ENCODE assay signal across 8 cellular contexts in genomic region chr10:52232561-52233350, GRCh38.
DNase-seq lines count a peak whose midpoint lies in the region; ATAC-seq, FAIRE-seq and TF ChIP-seq lines count a peak whose summit lies in the region.

No MANE protein-coding gene starts in this region.

- H3K27me3 ChIP-seq in H1 (replicated peaks in 1 of 4; ENCODE audit: control insufficient read depth in 3 of 4, extremely low read depth in 1 of 4, insufficient read depth in 3 of 4, low read length in 3 of 4) = no peaks in the 10 kb centered on the region
- no peaks in the 10 kb centered on the region for H3K27me3 ChIP-seq in parathyroid adenoma (ENCODE audit: control insufficient read depth, insufficient read depth, low read length)
- H3K27me3 ChIP-seq in uterus = no peaks in the 10 kb centered on the region

- H3K18ac ChIP-seq in H1 (ENCODE audit: extremely low read depth, low read length) = no peak overlapping the region

- peak overlapping the region in 3 of 4 experiments; percentile 26 to 43 (median 35); a peak in 4 of 8 replicates for H3K4me3 ChIP-seq in H1 (ENCODE audit: extremely low read depth in 1 of 4, insufficient read depth in 2 of 4, low read depth in 3 of 4, low read length in 4 of 4)
- H3K4me3 ChIP-seq in parathyroid adenoma (ENCODE audit: low read depth, low read length) = no peak overlapping the region
- no peak overlapping the region for H3K4me3 ChIP-seq in uterus

- H3K27ac ChIP-seq in H1 (ENCODE audit: low read depth, low read length) (no peak overlapping the region), parathyroid adenoma (no peak overlapping the region), uterus (no peak overlapping the region)

- no peak for FAIRE-seq in H1 (lab: Jason Lieb, UNC)

- 0 out of 2 replicates have a peak overlapping the region, but pooled peaks have one; percentile 40 for H2BK12ac ChIP-seq in H1 (ENCODE audit: low read depth, low read length)

- no peak overlapping the region for H2BK5ac ChIP-seq in H1 (ENCODE audit: low read depth, low read length)

- H3K36me3 Mint-ChIP-seq in activated naive CD4-positive, alpha-beta T cell treated with anti-CD3 and anti-CD28 coated beads, Interleukin-2, amount 50 U/mL, for 72 hours = peaks cover 6 to 7% of the 10 kb centered on the region in 2 donors

- H3K36me3 ChIP-seq in H1 (ENCODE audit: control insufficient read depth in 2 of 4, insufficient read depth in 4 of 4, low read length in 3 of 4) (no peaks in the 10 kb centered on the region), parathyroid adenoma (ENCODE audit: control insufficient read depth, insufficient read depth, low read length) (no peaks in the 10 kb centered on the region), uterus (no peaks in the 10 kb centered on the region)

- no peak overlapping the region for H3K23ac ChIP-seq in H1 (ENCODE audit: insufficient read length)

- H2BK20ac ChIP-seq in H1 (ENCODE audit: low read length) = no peak overlapping the region

- peak; percentile 100 for ATAC-seq in GM21723 (IDR thresholded peaks at IDR 0.05; ENCODE audit: unreplicated experiment)
- no peak for ATAC-seq in activated naive CD4-positive, alpha-beta T cell treated with anti-CD3 and anti-CD28 coated beads, Interleukin-2, amount 50 U/mL, for 72 hours

- H2AK5ac ChIP-seq in H1 (ENCODE audit: low read depth, low read length) = no peak overlapping the region

- peak overlapping the region; percentile 51; the same call in 1 of the 2 replicates for H4K8ac ChIP-seq in H1 (ENCODE audit: extremely low read depth, insufficient read depth, low read length)

- in situ Hi-C loops in KBM-7 (cut with MboI; ENCODE audit: low pct_unique_long_range_greater_than_20kb, low sequenced_read_pairs) = no loop called here

- 0 out of 2 replicates have a peak, but pooled peaks cover 2% of the 10 kb centered on the region for H3K23me2 ChIP-seq in H1 (ENCODE audit: low read depth, low read length)

- peaks cover 0 to 4% of the 10 kb centered on the region in 2 donors for H3K9me3 Mint-ChIP-seq in activated naive CD4-positive, alpha-beta T cell treated with anti-CD3 and anti-CD28 coated beads, Interleukin-2, amount 50 U/mL, for 72 hours

- no peak overlapping the region for H3K27ac Mint-ChIP-seq in activated naive CD4-positive, alpha-beta T cell treated with anti-CD3 and anti-CD28 coated beads, Interleukin-2, amount 50 U/mL, for 72 hours

- H2BK120ac ChIP-seq in H1 (replicated peaks; ENCODE audit: low read depth, low read length) = no peak overlapping the region

- no peak for TF ChIP-seq RAD21 in H1 (IDR thresholded peaks at IDR 0.05 in 1 of 2, conservative IDR thresholded peaks at IDR 0.05 in 1 of 2; ENCODE audit: low read depth in 2 of 2, low read length in 2 of 2)

- H3K9ac ChIP-seq in H1 (replicated peaks in 1 of 4; ENCODE audit: extremely low read depth in 1 of 4, low read depth in 3 of 4, low read length in 3 of 4) = no peak overlapping the region; a peak in 1 of 7 replicates
- no peak overlapping the region for H3K9ac ChIP-seq in parathyroid adenoma

- H3K56ac ChIP-seq in H1 (replicated peaks; ENCODE audit: insufficient read length, low read depth, low read length) = no peak overlapping the region

- H2BK15ac ChIP-seq in H1 (ENCODE audit: low read length) = no peak overlapping the region

- TF ChIP-seq EP300 in H1 (IDR thresholded peaks at IDR 0.05; ENCODE audit: borderline replicate concordance in 1 of 2, low read depth in 2 of 2, low read length in 2 of 2) = no peak

- H3K4me2 ChIP-seq in H1 (ENCODE audit: insufficient read depth in 1 of 2, low read depth in 2 of 2, low read length in 2 of 2) = peak overlapping the region in 1 of 2 experiments; percentile 49; a peak in 2 of 4 replicates
- H3K4me2 ChIP-seq in parathyroid adenoma (ENCODE audit: low read length) = peak overlapping the region; percentile 31

- TF ChIP-seq POLR2A in H1 (IDR thresholded peaks at IDR 0.05; ENCODE audit: control extremely low read depth in 1 of 2, low read depth in 2 of 2, low read length in 2 of 2) (no peak), uterus (IDR thresholded peaks at IDR 0.05) (no peak)

- CTCF ChIA-PET in H1 (lab: Charles Lee; ENCODE audit: partially characterized antibody) = no interaction called here

- peak; percentile 19 for DNase-seq in GM10266 (ENCODE audit: extremely low spot score)
- peak; percentile 5 for DNase-seq in KBM-7
- no peak for DNase-seq in H1 (ENCODE audit: low read depth in 1 of 2, low spot score in 2 of 2)
- no peak for DNase-seq in activated naive CD4-positive, alpha-beta T cell treated with anti-CD3 and anti-CD28 coated beads, Interleukin-2, amount 50 U/mL, for 72 hours (ENCODE audit: low spot score in 2 of 2)
- DNase-seq in uterus = no peak
- DNase-seq in stimulated activated naive CD4-positive, alpha-beta T cell (lab: John Stamatoyannopoulos, UW) = no peak

- no peak overlapping the region for H2AFZ ChIP-seq in H1 (ENCODE audit: low read length)
- peak overlapping the region; percentile 46 for H2AFZ ChIP-seq in parathyroid adenoma

- TF ChIP-seq CTCF in GM10266 (IDR thresholded peaks at IDR 0.05; ENCODE audit: control insufficient read depth, insufficient read depth, low read depth, missing control alignments) (no peak), H1 (IDR thresholded peaks at IDR 0.05; ENCODE audit: control extremely low read depth in 1 of 3, insufficient read depth in 1 of 3, low read depth in 1 of 3, low read length in 3 of 3) (no peak), parathyroid adenoma (IDR thresholded peaks at IDR 0.05) (no peak), uterus (IDR thresholded peaks at IDR 0.05) (no peak)

- H3K4me1 ChIP-seq in H1 (replicated peaks in 1 of 4; ENCODE audit: control insufficient read depth in 3 of 4, insufficient read depth in 4 of 4, low read length in 3 of 4) (peaks cover 0 to 2% (median under 1%) of the 10 kb centered on the region in 4 experiments; a peak in 2 of 7 replicates), parathyroid adenoma (peaks cover 4% of the 10 kb centered on the region), uterus (no peaks in the 10 kb centered on the region)

- WGBS in H1 (ENCODE audit: extremely low coverage in 1 of 2, insufficient coverage in 1 of 2, insufficient read length in 1 of 2, insufficient replicate concordance in 2 of 2, low coverage in 1 of 2, low lambda C conversion rate in 2 of 2, missing lambda C conversion rate in 1 of 2), 2 experiments = 72% methylated on average over 4 of the region's 4 CpGs; no CpG with 5 or more reads in 1 of the 2 experiments

- H4K5ac ChIP-seq in H1 (ENCODE audit: insufficient read length, low read depth, low read length) = no peak overlapping the region

- intact Hi-C loops in uterus (cut with DNase I; ENCODE audit: low total_unique reads) = no loop called here

- no peak overlapping the region for H3K14ac ChIP-seq in H1 (ENCODE audit: insufficient read length)

- no peaks in the 10 kb centered on the region for H3K9me3 ChIP-seq in H1 (ENCODE audit: insufficient read depth in 2 of 2, low read depth in 1 of 2, low read length in 1 of 2)
- no peaks in the 10 kb centered on the region for H3K9me3 ChIP-seq in parathyroid adenoma (ENCODE audit: control insufficient read depth, low read length)
- no peaks in the 10 kb centered on the region for H3K9me3 ChIP-seq in uterus

- no peaks in the 10 kb centered on the region for H4K20me1 ChIP-seq in H1 (replicated peaks in 1 of 2; ENCODE audit: control insufficient read depth in 1 of 2, insufficient read depth in 2 of 2, low read length in 2 of 2)

- H4K91ac ChIP-seq in H1 (replicated peaks; ENCODE audit: insufficient read length, low read length) = no peak overlapping the region

- H3K4ac ChIP-seq in H1 (replicated peaks; ENCODE audit: insufficient read length, low read depth, low read length) = no peak overlapping the region

- POLR2A ChIA-PET in H1 (lab: Charles Lee; ENCODE audit: partially characterized antibody) = no interaction called here

- no peaks in the 10 kb centered on the region for H3K79me1 ChIP-seq in H1 (ENCODE audit: low read depth, low read length)

- H3K79me2 ChIP-seq in H1 (ENCODE audit: control insufficient read depth in 1 of 2, insufficient read depth in 2 of 2, low read length in 2 of 2) = no peaks in the 10 kb centered on the region
- H3K79me2 ChIP-seq in parathyroid adenoma = no peaks in the 10 kb centered on the region

TF ChIP-seq in H1, 55 proteins besides CTCF, POLR2A, EP300 and RAD21:
- TF ChIP-seq TBP (IDR thresholded peaks at IDR 0.05; ENCODE audit: low read depth, low read length) (no peak), HDAC2 (IDR thresholded peaks at IDR 0.05; ENCODE audit: borderline replicate concordance in 1 of 2, low read depth in 2 of 2, low read length in 2 of 2) (no peak), SUZ12 (IDR thresholded peaks at IDR 0.05; ENCODE audit: low read length) (no peak), EZH2 (IDR thresholded peaks at IDR 0.05; ENCODE audit: low read depth, low read length, severe bottlenecking) (no peak), CREB1 (IDR thresholded peaks at IDR 0.05) (no peak), KDM4A (IDR thresholded peaks at IDR 0.05; ENCODE audit: low read depth, low read length, severe bottlenecking) (no peak)

Comparison
In these comparisons a context has a peak if more than half of its experiments do, and no peak if none do; other contexts are left out.
1. DNase-seq: peak in GM10266 (single experiment) and KBM-7 (single experiment); none in H1 (0 of 2), activated naive CD4-positive, alpha-beta T cell treated with anti-CD3 and anti-CD28 coated beads, Interleukin-2, amount 50 U/mL, for 72 hours (0 of 2), uterus (0 of 2) and stimulated activated naive CD4-positive, alpha-beta T cell (0 of 6).
2. H3K4me3 ChIP-seq: peak in H1 (3 of 4); none in parathyroid adenoma (single experiment) and uterus (0 of 2).